Comparison of ENCODE assay signal across 31 cellular contexts in genomic region chr15:82138306-82138705, GRCh38.
"Had no signal": no experiment of that assay in that cellular context is flagged by ENCODE, and none has a peak within 500 bp of the region (broad histone marks: within the 10 kb centered on the region; RNA-seq: fewer than 3 reads in every experiment).

No MANE protein-coding gene starts in this region.

- H3K36me3 ChIP-seq: ovary, uterus had no signal

- H3K4me2 ChIP-seq: hepatocyte had no signal

- DNase-seq: dermis blood vessel endothelial cell; effector memory CD8-positive, alpha-beta T cell; erythroblast; esophagus squamous epithelium; foreskin fibroblast; gastrocnemius medialis; heart left ventricle; left cardiac atrium; left lung; mesendoderm; midbrain; naive thymus-derived CD4-positive, alpha-beta T cell; nucleus accumbens; ovary; posterior cingulate gyrus; psoas muscle; right cardiac atrium; sigmoid colon; spleen; stimulated activated CD4-positive, alpha-beta T cell treated with anti-CD3 and anti-CD28 coated beads, Interleukin-4, amount 100 ng/mL, for 4 hours; stimulated activated naive CD8-positive, alpha-beta T cell treated with anti-CD3 and anti-CD28 coated beads, Interleukin-15, Interleukin-2, amounts not matched to agents 100 U/mL and 50 U/mL, for 24 hours; substantia nigra; testis; tibial artery; upper lobe of right lung; uterus had no signal

- H3K9me3 ChIP-seq: esophagus squamous epithelium, gastrocnemius medialis, heart left ventricle, left lung, ovary, psoas muscle, sigmoid colon, spleen, testis, tibial artery, upper lobe of right lung, uterus had no signal

- H3K27me3 ChIP-seq: esophagus squamous epithelium, gastrocnemius medialis, heart left ventricle, hepatocyte, left lung, ovary, sigmoid colon, spleen, testis, tibial artery, upper lobe of right lung, uterus had no signal

- H3K4me1 ChIP-seq: gastrocnemius medialis, psoas muscle, testis, tibial artery, uterus had no signal

- H3K4me1 Mint-ChIP-seq: stimulated activated memory B cell treated with anti-CD40 and anti-IgM and Interleukin-4, amounts not matched to agents 10 μg/mL and 1 μg/mL and 100 μg/mL, for 72 hours had no signal

- H3K4me3 ChIP-seq: coronary artery, esophagus squamous epithelium, gastrocnemius medialis, heart left ventricle, hepatocyte, left lung, ovary, psoas muscle, sigmoid colon, skin epidermis, spleen, testis, tibial artery, upper lobe of right lung, uterus had no signal

- ATAC-seq: effector memory CD8-positive, alpha-beta T cell; gastrocnemius medialis; heart left ventricle; left cardiac atrium; left lung; naive thymus-derived CD4-positive, alpha-beta T cell; psoas muscle; right cardiac atrium; stimulated activated memory B cell treated with anti-CD40 and anti-IgM and Interleukin-4, amounts not matched to agents 10 μg/mL and 1 μg/mL and 100 μg/mL, for 72 hours; stimulated activated naive CD8-positive, alpha-beta T cell treated with anti-CD3 and anti-CD28 coated beads, Interleukin-15, Interleukin-2, amounts not matched to agents 100 U/mL and 50 U/mL, for 24 hours; upper lobe of right lung had no signal

- H2AFZ ChIP-seq: hepatocyte had no signal

- H3K27ac ChIP-seq: coronary artery, esophagus squamous epithelium, gastrocnemius medialis, heart left ventricle, hepatocyte, left lung, ovary, psoas muscle, sigmoid colon, skin epidermis, spleen, testis, tibial artery, upper lobe of right lung, uterus had no signal

- H3K27ac Mint-ChIP-seq: nephron; stimulated activated memory B cell treated with anti-CD40 and anti-IgM and Interleukin-4, amounts not matched to agents 10 μg/mL and 1 μg/mL and 100 μg/mL, for 72 hours had no signal

- H3K9me3 Mint-ChIP-seq: effector memory CD8-positive, alpha-beta T cell; nephron; stimulated activated memory B cell treated with anti-CD40 and anti-IgM and Interleukin-4, amounts not matched to agents 10 μg/mL and 1 μg/mL and 100 μg/mL, for 72 hours had no signal

- H3K27me3 Mint-ChIP-seq: effector memory CD8-positive, alpha-beta T cell; naive thymus-derived CD4-positive, alpha-beta T cell; stimulated activated memory B cell treated with anti-CD40 and anti-IgM and Interleukin-4, amounts not matched to agents 10 μg/mL and 1 μg/mL and 100 μg/mL, for 72 hours had no signal

- H3K4me3 Mint-ChIP-seq: effector memory CD8-positive, alpha-beta T cell; naive thymus-derived CD4-positive, alpha-beta T cell; nephron; stimulated activated memory B cell treated with anti-CD40 and anti-IgM and Interleukin-4, amounts not matched to agents 10 μg/mL and 1 μg/mL and 100 μg/mL, for 72 hours had no signal

- H3K79me2 ChIP-seq: hepatocyte had no signal
